ENCODE assay signal across 8 cellular contexts in genomic region chr1:154998818-154999650, GRCh38. TPM values are rescaled to one million over a fixed set of nuclear protein-coding genes. Genes with fewer than 3 reads are reported as not detected.
DNase-seq lines count a peak whose midpoint lies in the region; ATAC-seq and TF ChIP-seq lines count a peak whose summit lies in the region.

No MANE protein-coding gene starts in this region.

- H3K4me1 Mint-ChIP-seq in activated naive CD8-positive, alpha-beta T cell treated with anti-CD3 and anti-CD28 coated beads, Interleukin-2, amount 50 U/mL, for 24 hours = peaks cover 43% of the 10 kb centered on the region

- H3K36me3 Mint-ChIP-seq in activated naive CD8-positive, alpha-beta T cell treated with anti-CD3 and anti-CD28 coated beads, Interleukin-2, amount 50 U/mL, for 24 hours (ENCODE audit: low read depth) = no peaks in the 10 kb centered on the region

- ATAC-seq in SK-N-SH treated with all-trans-retinoic acid at 6 μM for 48 hours = peak; percentile 6
- peak; percentile 30 for ATAC-seq in activated naive CD8-positive, alpha-beta T cell treated with anti-CD3 and anti-CD28 coated beads, Interleukin-2, amount 50 U/mL, for 24 hours
- ATAC-seq in left ventricle myocardium superior = no peak
- ATAC-seq in GM21526 (IDR thresholded peaks at IDR 0.05; ENCODE audit: low FRiP score, unreplicated experiment) = no peak

- intact Hi-C loops in left ventricle myocardium superior (cut with micrococcal nuclease) = no loop called here

- H3K27me3 Mint-ChIP-seq in activated naive CD8-positive, alpha-beta T cell treated with anti-CD3 and anti-CD28 coated beads, Interleukin-2, amount 50 U/mL, for 24 hours = no peaks in the 10 kb centered on the region

- H3K4me3 Mint-ChIP-seq in activated naive CD8-positive, alpha-beta T cell treated with anti-CD3 and anti-CD28 coated beads, Interleukin-2, amount 50 U/mL, for 24 hours = peak overlapping the region; percentile 68

- in situ Hi-C loops in KBM-7 (cut with MboI; ENCODE audit: low pct_unique_long_range_greater_than_20kb, low sequenced_read_pairs) = no loop called here

- peak; percentile 54 for DNase-seq in DMS153 (lab: John Stamatoyannopoulos, UW)
- peak; percentile 91 for DNase-seq in KBM-7
- DNase-seq in activated naive CD8-positive, alpha-beta T cell treated with anti-CD3 and anti-CD28 coated beads, Interleukin-2, amount 50 U/mL, for 24 hours = peak; percentile 88
- DNase-seq in left ventricle myocardium superior = peak; percentile 82
- DNase-seq in retina = peak; percentile 87
- DNase-seq in inferior parietal cortex (ENCODE audit: extremely low spot score) = no peak

- no peaks in the 10 kb centered on the region for H3K9me3 Mint-ChIP-seq in activated naive CD8-positive, alpha-beta T cell treated with anti-CD3 and anti-CD28 coated beads, Interleukin-2, amount 50 U/mL, for 24 hours

- H3K27ac Mint-ChIP-seq in activated naive CD8-positive, alpha-beta T cell treated with anti-CD3 and anti-CD28 coated beads, Interleukin-2, amount 50 U/mL, for 24 hours = peak overlapping the region; percentile 79

TF ChIP-seq in SK-N-SH treated with all-trans-retinoic acid at 6 μM for 48 hours, 23 proteins besides CTCF, POLR2A, EP300 and RAD21:
- no peak for TF ChIP-seq PPARA (CRISPR knock-in tag; IDR thresholded peaks at IDR 0.05; ENCODE audit: borderline replicate concordance)
- no peak for TF ChIP-seq CSDC2 (CRISPR knock-in tag; IDR thresholded peaks at IDR 0.05)
- TF ChIP-seq TCF4 (CRISPR knock-in tag; IDR thresholded peaks at IDR 0.05; ENCODE audit: borderline replicate concordance) = no peak
- no peak for TF ChIP-seq ZNF565 (CRISPR knock-in tag; conservative IDR thresholded peaks at IDR 0.05; ENCODE audit: low read depth)
- TF ChIP-seq, protein P1, sequence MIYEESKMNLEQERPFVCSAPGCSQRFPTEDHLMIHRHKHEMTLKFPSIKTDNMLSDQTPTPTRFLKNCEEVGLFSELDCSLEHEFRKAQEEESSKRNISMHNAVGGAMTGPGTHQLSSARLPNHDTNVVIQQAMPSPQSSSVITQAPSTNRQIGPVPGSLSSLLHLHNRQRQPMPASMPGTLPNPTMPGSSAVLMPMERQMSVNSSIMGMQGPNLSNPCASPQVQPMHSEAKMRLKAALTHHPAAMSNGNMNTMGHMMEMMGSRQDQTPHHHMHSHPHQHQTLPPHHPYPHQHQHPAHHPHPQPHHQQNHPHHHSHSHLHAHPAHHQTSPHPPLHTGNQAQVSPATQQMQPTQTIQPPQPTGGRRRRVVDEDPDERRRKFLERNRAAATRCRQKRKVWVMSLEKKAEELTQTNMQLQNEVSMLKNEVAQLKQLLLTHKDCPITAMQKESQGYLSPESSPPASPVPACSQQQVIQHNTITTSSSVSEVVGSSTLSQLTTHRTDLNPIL (CRISPR knock-in tag; IDR thresholded peaks at IDR 0.05; ENCODE audit: low read depth) = no peak
- TF ChIP-seq, protein P2, sequence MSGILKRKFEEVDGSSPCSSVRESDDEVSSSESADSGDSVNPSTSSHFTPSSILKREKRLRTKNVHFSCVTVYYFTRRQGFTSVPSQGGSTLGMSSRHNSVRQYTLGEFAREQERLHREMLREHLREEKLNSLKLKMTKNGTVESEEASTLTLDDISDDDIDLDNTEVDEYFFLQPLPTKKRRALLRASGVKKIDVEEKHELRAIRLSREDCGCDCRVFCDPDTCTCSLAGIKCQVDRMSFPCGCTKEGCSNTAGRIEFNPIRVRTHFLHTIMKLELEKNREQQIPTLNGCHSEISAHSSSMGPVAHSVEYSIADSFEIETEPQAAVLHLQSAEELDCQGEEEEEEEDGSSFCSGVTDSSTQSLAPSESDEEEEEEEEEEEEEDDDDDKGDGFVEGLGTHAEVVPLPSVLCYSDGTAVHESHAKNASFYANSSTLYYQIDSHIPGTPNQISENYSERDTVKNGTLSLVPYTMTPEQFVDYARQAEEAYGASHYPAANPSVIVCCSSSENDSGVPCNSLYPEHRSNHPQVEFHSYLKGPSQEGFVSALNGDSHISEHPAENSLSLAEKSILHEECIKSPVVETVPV (CRISPR knock-in tag; IDR thresholded peaks at IDR 0.05) = no peak
- no peak for TF ChIP-seq POU6F1 (CRISPR knock-in tag; IDR thresholded peaks at IDR 0.05; ENCODE audit: borderline replicate concordance, low read depth)
- TF ChIP-seq TOX (CRISPR knock-in tag; IDR thresholded peaks at IDR 0.05; ENCODE audit: borderline replicate concordance) = no peak
- no peak for TF ChIP-seq ISL1 (CRISPR knock-in tag; IDR thresholded peaks at IDR 0.05)
- TF ChIP-seq ZFP30 (CRISPR knock-in tag; IDR thresholded peaks at IDR 0.05) = no peak
- TF ChIP-seq SNAI2 (CRISPR knock-in tag; IDR thresholded peaks at IDR 0.05) = no peak
- TF ChIP-seq ARNTL (CRISPR knock-in tag; IDR thresholded peaks at IDR 0.05; ENCODE audit: borderline replicate concordance, low read depth) = no peak
- TF ChIP-seq PATZ1 (CRISPR knock-in tag; IDR thresholded peaks at IDR 0.05; ENCODE audit: borderline replicate concordance) = no peak
- no peak for TF ChIP-seq ZNF70 (CRISPR knock-in tag; IDR thresholded peaks at IDR 0.05)
- no peak for TF ChIP-seq BACH2 (CRISPR knock-in tag; IDR thresholded peaks at IDR 0.05; ENCODE audit: borderline replicate concordance)
- TF ChIP-seq ESRRG (CRISPR knock-in tag; IDR thresholded peaks at IDR 0.05) = no peak
- no peak for TF ChIP-seq ZFP3 (CRISPR knock-in tag; IDR thresholded peaks at IDR 0.05)
- no peak for TF ChIP-seq TSHZ2 (CRISPR knock-in tag; IDR thresholded peaks at IDR 0.05)
- TF ChIP-seq ZC3H10 (CRISPR knock-in tag; IDR thresholded peaks at IDR 0.05) = no peak
- TF ChIP-seq ZNF8 (CRISPR knock-in tag; IDR thresholded peaks at IDR 0.05) = no peak

RNA-seq across cellular contexts. Expression of gene ZBTB7B, which starts 3.6 kb away (rescaled TPM):
- 58.9 TPM for total RNA-seq in left ventricle myocardium superior

RNA-seq across cellular contexts. Expression of gene LENEP, which starts 5.6 kb away (rescaled TPM):
- total RNA-seq in left ventricle myocardium superior = not detected

RNA-seq across cellular contexts. Expression of gene FLAD1, which starts 15.9 kb away (rescaled TPM):
- 31.4 TPM for total RNA-seq in left ventricle myocardium superior

RNA-seq across cellular contexts. Expression of gene CKS1B, which starts 24.6 kb away (rescaled TPM):
- total RNA-seq in left ventricle myocardium superior = 16.7 TPM

RNA-seq across cellular contexts. Expression of gene SHC1, which starts 28.5 kb away (rescaled TPM):
- 62.1 TPM for total RNA-seq in left ventricle myocardium superior

Comparison
In these comparisons a context has a peak if more than half of its experiments do, and no peak if none do; other contexts are left out.
1. ATAC-seq: peak in SK-N-SH treated with all-trans-retinoic acid at 6 μM for 48 hours (single experiment) and activated naive CD8-positive, alpha-beta T cell treated with anti-CD3 and anti-CD28 coated beads, Interleukin-2, amount 50 U/mL, for 24 hours (single experiment); none in left ventricle myocardium superior (single experiment) and GM21526 (single experiment).